Comparison of ENCODE assay signal across 23 cellular contexts in genomic region chr18:79533591-79533990, GRCh38.
"Had no signal": no experiment of that assay in that cellular context is flagged by ENCODE, and none has a peak within 500 bp of the region (broad histone marks: within the 10 kb centered on the region; RNA-seq: fewer than 3 reads in every experiment).

No MANE protein-coding gene starts in this region.

- DNase-seq: activated CD4-positive, alpha-beta T cell treated with anti-CD3 and anti-CD28 coated beads for 4 hours; activated CD4-positive, alpha-beta T cell treated with anti-CD3 and anti-CD28 coated beads, Interleukin-2, amount 50 U/mL, for 48 hours; activated naive CD4-positive, alpha-beta T cell treated with Interleukin-2 at 50 U/mL for 16 hours; central memory CD4-positive, alpha-beta T cell; dermis blood vessel endothelial cell; effector CD8-positive, alpha-beta T cell; erythroblast; foreskin fibroblast; mammary epithelial cell; midbrain; small intestine; T-helper 9 cell; testis had no signal

- H3K36me3 ChIP-seq: neutrophil, pancreas, SJSA1 had no signal

- H3K4me1 ChIP-seq: ascending aorta, pancreas, SJSA1, testis, upper lobe of left lung had no signal

- H3K36me3 Mint-ChIP-seq: natural killer cell treated with Interleukin-12 subunit alpha and Interleukin-12 subunit beta and Interleukin-15 and Interleukin-18, amount 100 ng/mL, for 72 hours had no signal

- H3K27me3 Mint-ChIP-seq: activated T-helper 17 cell treated with anti-CD3 and anti-CD28 coated beads, Interleukin-2, amount 50 U/mL, for 72 hours; stimulated activated memory B cell treated with anti-CD40 and anti-IgM and Interleukin-4, amounts not matched to agents 10 μg/mL and 1 μg/mL and 100 μg/mL, for 72 hours had no signal

- H3K4me3 ChIP-seq: ascending aorta, pancreas, SJSA1, testis, upper lobe of left lung had no signal

- H3K27me3 ChIP-seq: ascending aorta, pancreas, testis, upper lobe of left lung had no signal

- H3K9me3 Mint-ChIP-seq: activated T-helper 17 cell treated with anti-CD3 and anti-CD28 coated beads, Interleukin-2, amount 50 U/mL, for 72 hours; natural killer cell treated with Interleukin-12 subunit alpha and Interleukin-12 subunit beta and Interleukin-15 and Interleukin-18, amount 100 ng/mL, for 72 hours had no signal

- H3K27ac Mint-ChIP-seq: activated T-helper 17 cell treated with anti-CD3 and anti-CD28 coated beads, Interleukin-2, amount 50 U/mL, for 72 hours; natural killer cell treated with Interleukin-12 subunit alpha and Interleukin-12 subunit beta and Interleukin-15 and Interleukin-18, amount 100 ng/mL, for 72 hours; stimulated activated memory B cell treated with anti-CD40 and anti-IgM and Interleukin-4, amounts not matched to agents 10 μg/mL and 1 μg/mL and 100 μg/mL, for 72 hours had no signal

- H3K27ac ChIP-seq: ascending aorta, neutrophil, pancreas, SJSA1, testis, upper lobe of left lung had no signal

- ATAC-seq: activated T-helper 17 cell treated with anti-CD3 and anti-CD28 coated beads, Interleukin-2, amount 50 U/mL, for 72 hours; left lobe of liver; natural killer cell treated with Interleukin-12 subunit alpha and Interleukin-12 subunit beta and Interleukin-15 and Interleukin-18, amount 100 ng/mL, for 72 hours; pancreas; right cardiac atrium; stimulated activated memory B cell treated with anti-CD40 and anti-IgM and Interleukin-4, amounts not matched to agents 10 μg/mL and 1 μg/mL and 100 μg/mL, for 72 hours had no signal

- H3K4me3 Mint-ChIP-seq: activated T-helper 17 cell treated with anti-CD3 and anti-CD28 coated beads, Interleukin-2, amount 50 U/mL, for 72 hours; natural killer cell treated with Interleukin-12 subunit alpha and Interleukin-12 subunit beta and Interleukin-15 and Interleukin-18, amount 100 ng/mL, for 72 hours; stimulated activated memory B cell treated with anti-CD40 and anti-IgM and Interleukin-4, amounts not matched to agents 10 μg/mL and 1 μg/mL and 100 μg/mL, for 72 hours had no signal

- H3K9me3 ChIP-seq: neutrophil, pancreas, SJSA1, testis had no signal

- H3K4me1 Mint-ChIP-seq: activated T-helper 17 cell treated with anti-CD3 and anti-CD28 coated beads, Interleukin-2, amount 50 U/mL, for 72 hours had no signal
